ENCODE assay signal across 11 cellular contexts in the genomic region with DNA sequence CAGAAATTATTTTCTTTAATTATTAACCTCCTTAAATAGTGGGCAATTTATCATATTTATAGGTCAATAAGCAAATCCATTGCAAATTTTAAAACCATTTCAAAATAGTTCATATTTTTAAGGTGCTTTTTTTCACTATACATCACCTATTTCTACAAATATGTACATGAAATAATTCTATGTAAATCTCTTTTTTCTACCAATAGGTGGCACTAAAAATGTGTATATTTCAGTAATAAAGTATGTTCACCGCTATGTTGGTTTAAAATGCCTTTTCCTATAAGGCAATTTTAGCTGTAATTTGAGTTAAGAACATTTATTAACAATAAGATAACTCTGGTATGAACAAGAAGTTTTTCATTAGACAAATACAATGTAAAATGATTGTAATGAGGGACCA.
DNase-seq lines count a peak whose midpoint lies in the region; FAIRE-seq and TF ChIP-seq lines count a peak whose summit lies in the region.
"Had no signal": no experiment of that assay in that cellular context is flagged by ENCODE, and none has a peak within 500 bp of the region (broad histone marks: within the 10 kb centered on the region; RNA-seq: fewer than 3 reads in every experiment).

No MANE protein-coding gene starts in this region.

- H3K4me2 ChIP-seq in astrocyte (ENCODE audit: low read length), result no peak overlapping the region

- no peaks in the 10 kb centered on the region for H3K79me2 ChIP-seq in astrocyte (ENCODE audit: insufficient read depth, low read length)

- no peaks in the 10 kb centered on the region for H4K20me1 ChIP-seq in astrocyte (ENCODE audit: insufficient read depth, low read length)

- H3K27ac Mint-ChIP-seq in astrocyte (ENCODE audit: unreplicated experiment) (no peak overlapping the region), nephron progenitor cell (no peak overlapping the region)

- no peaks in the 10 kb centered on the region for H3K9me3 ChIP-seq in astrocyte (ENCODE audit: insufficient read depth, low read depth, low read length)
- H3K9me3 ChIP-seq: ovary had no signal

- H3K27ac ChIP-seq in astrocyte (ENCODE audit: low read depth, low read length), result no peak overlapping the region
- H3K27ac ChIP-seq: ovary had no signal

- H3K9me3 Mint-ChIP-seq in astrocyte (ENCODE audit: unreplicated experiment) (no peaks in the 10 kb centered on the region), nephron progenitor cell (no peaks in the 10 kb centered on the region)

- H3K36me3 ChIP-seq in astrocyte (ENCODE audit: insufficient read depth, low read length), result no peaks in the 10 kb centered on the region
- H3K36me3 ChIP-seq: ovary had no signal

- FAIRE-seq in astrocyte (lab: Jason Lieb, UNC), result no peak
- FAIRE-seq: GM12892 had no signal

- no peaks in the 10 kb centered on the region for H3K4me1 ChIP-seq in astrocyte (ENCODE audit: insufficient read depth, low read length)

- H3K4me3 ChIP-seq in LNCaP clone FGC (ENCODE audit: low read depth, low read length) (no peak overlapping the region), astrocyte (ENCODE audit: insufficient read depth, low read depth, low read length) (no peak overlapping the region)
- H3K4me3 ChIP-seq: ovary had no signal

- H3K36me3 Mint-ChIP-seq in astrocyte (ENCODE audit: low read depth, unreplicated experiment) (no peaks in the 10 kb centered on the region), nephron progenitor cell (ENCODE audit: low read depth) (no peaks in the 10 kb centered on the region)

- H2AFZ ChIP-seq in astrocyte (ENCODE audit: low read depth, low read length), result no peak overlapping the region

- DNase-seq in NCI-H1417 (lab: John Stamatoyannopoulos, UW) (peak in 2 of 3 experiments; percentile 14 to 36), NCI-H1417 treated with DMSO at 0.1 percent for 48 hours (lab: John Stamatoyannopoulos, UW) (no peak), LNCaP clone FGC (ENCODE audit: low read depth) (no peak), astrocyte (ENCODE audit: low read depth) (no peak), nephron progenitor cell (no peak), islet precursor cell (no peak), cortex of kidney (lab: John Stamatoyannopoulos, UW) (no peak)
- DNase-seq in stimulated activated CD8-positive, alpha-beta memory T cell treated with anti-CD3 and anti-CD28 coated beads, Interleukin-4, amount 100 ng/mL, for 48 hours, result no peak
- DNase-seq: activated CD8-positive, alpha-beta memory T cell treated with anti-CD3 and anti-CD28 coated beads for 24 hours; ovary had no signal

- H3K27me3 ChIP-seq in astrocyte (ENCODE audit: insufficient read depth, low read length), result no peaks in the 10 kb centered on the region
- H3K27me3 ChIP-seq: ovary had no signal

- H3K4me3 Mint-ChIP-seq in astrocyte (ENCODE audit: unreplicated experiment), result no peak overlapping the region
- no peak overlapping the region for H3K4me3 Mint-ChIP-seq in nephron progenitor cell

- H3K9ac ChIP-seq in astrocyte (ENCODE audit: low read length), result no peak overlapping the region

- H3K27me3 Mint-ChIP-seq in astrocyte (ENCODE audit: low read depth, unreplicated experiment) (no peaks in the 10 kb centered on the region), nephron progenitor cell (ENCODE audit: low read depth, poor library complexity) (peaks cover 5% of the 10 kb centered on the region)

- TF ChIP-seq CTCF in LNCaP clone FGC (IDR thresholded peaks at IDR 0.05; ENCODE audit: control insufficient read depth, extremely low read depth, insufficient read depth) (peak; percentile 22; the same call in 1 of the 2 replicates), astrocyte (IDR thresholded peaks at IDR 0.05; ENCODE audit: insufficient read depth, low read depth, low read length) (peak; percentile 22), nephron progenitor cell (IDR thresholded peaks at IDR 0.05) (peak; percentile 27)

- no peaks in the 10 kb centered on the region for H3K4me1 Mint-ChIP-seq in astrocyte (ENCODE audit: low read depth, unreplicated experiment)
- no peaks in the 10 kb centered on the region for H3K4me1 Mint-ChIP-seq in nephron progenitor cell

Comparison
In these comparisons a context has a peak if more than half of its experiments do, and no peak if none do; other contexts are left out.
1. DNase-seq: peak in NCI-H1417 (2 of 3); none in NCI-H1417 treated with DMSO at 0.1 percent for 48 hours (single experiment), LNCaP clone FGC (single experiment), astrocyte (single experiment), nephron progenitor cell (single experiment), islet precursor cell (single experiment), cortex of kidney (single experiment) and stimulated activated CD8-positive, alpha-beta memory T cell treated with anti-CD3 and anti-CD28 coated beads, Interleukin-4, amount 100 ng/mL, for 48 hours (single experiment).
2. Peak in every context shown above with its lines, with median percentiles within 50 percentile points of each other: CTCF ChIP-seq.